In genomic region chr5:53302524-53302923, GRCh38 we compare ENCODE assay signal across 15 cellular contexts.
DNase-seq lines count a peak whose midpoint lies in the region; ATAC-seq and TF ChIP-seq lines count a peak whose summit lies in the region.
"Had no signal": no experiment of that assay in that cellular context is flagged by ENCODE, and none has a peak within 500 bp of the region (broad histone marks: within the 10 kb centered on the region; RNA-seq: fewer than 3 reads in every experiment).

No MANE protein-coding gene starts in this region.

- DNase-seq in AG08395 (ENCODE audit: low spot score) (peak; percentile 18), ELR (ENCODE audit: low read depth) (peak; percentile 19), amniotic epithelial cell (ENCODE audit: low read depth) (peak; percentile 67), foreskin fibroblast (peak; percentile 60 to 79), glomerular visceral epithelial cell (ENCODE audit: extremely low spot score) (no peak)
- no peak for DNase-seq in activated CD8-positive, alpha-beta memory T cell treated with anti-CD3 and anti-CD28 coated beads, Interleukin-2, amount 50 U/mL, for 48 hours
- DNase-seq: activated CD4-positive, alpha-beta memory T cell treated with anti-CD3 and anti-CD28 coated beads for 36 hours; anterior cingulate cortex; erythroblast; naive thymus-derived CD8-positive, alpha-beta T cell; NCI-H1417 treated with DMSO at 0.1 percent for 48 hours; psoas muscle had no signal

- H3K4me3 ChIP-seq in foreskin fibroblast (ENCODE audit: low read depth in 1 of 2, low read length in 2 of 2), result no peak overlapping the region
- H3K4me3 ChIP-seq: BLaER1 treated with 17β-estradiol and CSF1 and Interleukin-3, amounts not matched to agents 10 nM and 100 nM; psoas muscle had no signal

- no peak for TF ChIP-seq CTCF in foreskin fibroblast (IDR thresholded peaks at IDR 0.05; ENCODE audit: low read depth, low read length)

- ATAC-seq in HG03095 (IDR thresholded peaks at IDR 0.05; ENCODE audit: unreplicated experiment) (no peak), esophagus mucosa (no peak)
- ATAC-seq: naive thymus-derived CD8-positive, alpha-beta T cell; psoas muscle had no signal

Comparison
In these comparisons a context has a peak if more than half of its experiments do, and no peak if none do; other contexts are left out.
1. DNase-seq: peak in AG08395 (single experiment), ELR (single experiment), amniotic epithelial cell (single experiment) and foreskin fibroblast (2 of 2); none in glomerular visceral epithelial cell (single experiment) and activated CD8-positive, alpha-beta memory T cell treated with anti-CD3 and anti-CD28 coated beads, Interleukin-2, amount 50 U/mL, for 48 hours (single experiment).